In genomic region chr1:230917284-230918135, GRCh38 we compare ENCODE assay signal across 1 cellular context.
TF ChIP-seq lines count a peak whose summit lies in the region.

No MANE protein-coding gene starts in this region.

TF ChIP-seq in WTC11, 78 proteins besides CTCF, POLR2A, EP300 and RAD21 (continued from another document):
- TF ChIP-seq FOXP4 (CRISPR knock-in tag; IDR thresholded peaks at IDR 0.05) (no peak), NFATC4 (CRISPR knock-in tag; IDR thresholded peaks at IDR 0.05) (no peak), ZNF138 (CRISPR knock-in tag; conservative IDR thresholded peaks at IDR 0.05) (no peak), ATF1 (CRISPR knock-in tag; IDR thresholded peaks at IDR 0.05) (no peak), NR3C1 (CRISPR knock-in tag; conservative IDR thresholded peaks at IDR 0.05; ENCODE audit: low read depth) (no peak), MYBL2 (CRISPR knock-in tag; IDR thresholded peaks at IDR 0.05) (no peak), JUN (CRISPR knock-in tag; IDR thresholded peaks at IDR 0.05) (no peak), PREB (CRISPR knock-in tag; IDR thresholded peaks at IDR 0.05; ENCODE audit: borderline replicate concordance) (no peak), FOXP1 (CRISPR knock-in tag; IDR thresholded peaks at IDR 0.05; ENCODE audit: borderline replicate concordance) (no peak), CBFB (CRISPR knock-in tag; IDR thresholded peaks at IDR 0.05; ENCODE audit: low read depth) (no peak), MXD4 (CRISPR knock-in tag; IDR thresholded peaks at IDR 0.05; ENCODE audit: borderline replicate concordance) (no peak), SOX15 (CRISPR knock-in tag; IDR thresholded peaks at IDR 0.05) (no peak), FOXK1 (CRISPR knock-in tag; IDR thresholded peaks at IDR 0.05) (no peak), ZNF317 (CRISPR knock-in tag; IDR thresholded peaks at IDR 0.05; ENCODE audit: borderline replicate concordance, low read depth) (no peak), RELA (CRISPR knock-in tag; IDR thresholded peaks at IDR 0.05; ENCODE audit: borderline replicate concordance) (no peak)
- TF ChIP-seq, protein P1, sequence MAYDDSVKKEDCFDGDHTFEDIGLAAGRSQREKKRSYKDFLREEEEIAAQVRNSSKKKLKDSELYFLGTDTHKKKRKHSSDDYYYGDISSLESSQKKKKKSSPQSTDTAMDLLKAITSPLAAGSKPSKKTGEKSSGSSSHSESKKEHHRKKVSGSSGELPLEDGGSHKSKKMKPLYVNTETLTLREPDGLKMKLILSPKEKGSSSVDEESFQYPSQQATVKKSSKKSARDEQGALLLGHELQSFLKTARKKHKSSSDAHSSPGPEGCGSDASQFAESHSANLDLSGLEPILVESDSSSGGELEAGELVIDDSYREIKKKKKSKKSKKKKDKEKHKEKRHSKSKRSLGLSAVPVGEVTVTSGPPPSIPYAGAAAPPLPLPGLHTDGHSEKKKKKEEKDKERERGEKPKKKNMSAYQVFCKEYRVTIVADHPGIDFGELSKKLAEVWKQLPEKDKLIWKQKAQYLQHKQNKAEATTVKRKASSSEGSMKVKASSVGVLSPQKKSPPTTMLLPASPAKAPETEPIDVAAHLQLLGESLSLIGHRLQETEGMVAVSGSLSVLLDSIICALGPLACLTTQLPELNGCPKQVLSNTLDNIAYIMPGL (CRISPR knock-in tag; IDR thresholded peaks at IDR 0.05): no peak
- TF ChIP-seq, protein P2, sequence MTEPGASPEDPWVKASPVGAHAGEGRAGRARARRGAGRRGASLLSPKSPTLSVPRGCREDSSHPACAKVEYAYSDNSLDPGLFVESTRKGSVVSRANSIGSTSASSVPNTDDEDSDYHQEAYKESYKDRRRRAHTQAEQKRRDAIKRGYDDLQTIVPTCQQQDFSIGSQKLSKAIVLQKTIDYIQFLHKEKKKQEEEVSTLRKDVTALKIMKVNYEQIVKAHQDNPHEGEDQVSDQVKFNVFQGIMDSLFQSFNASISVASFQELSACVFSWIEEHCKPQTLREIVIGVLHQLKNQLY (CRISPR knock-in tag; IDR thresholded peaks at IDR 0.05): no peak
